In genomic region chr19:57682226-57682766, GRCh38 we compare ENCODE assay signal across 8 cellular contexts. TPM values are rescaled to one million over a fixed set of nuclear protein-coding genes. Genes with fewer than 3 reads are reported as not detected.
A peak's percentile ranks its signal among the peaks of the same experiment; 100 is the strongest.
DNase-seq lines count a peak whose midpoint lies in the region; ATAC-seq and TF ChIP-seq lines count a peak whose summit lies in the region.

No MANE protein-coding gene starts in this region.

- CTCF ChIA-PET in activated CD4-positive, alpha-beta T cell treated with anti-CD3 and anti-CD28 coated beads for 36 hours (lab: Charles Lee), result interaction anchor here (0.6 to 1.3 kb wide), 6 partner anchors 9 to 320 kb away, joined by 3 to 5 read pairs (median 4); partner anchors contain the start of gene ZNF606

- H3K9ac ChIP-seq in iPS-20b (ENCODE audit: low read depth, low read length), result peak overlapping the region; percentile 98

- peaks cover 44% of the 10 kb centered on the region for H3K9me3 ChIP-seq in iPS-20b (ENCODE audit: insufficient read depth, low read depth, low read length)
- no peaks in the 10 kb centered on the region for H3K9me3 ChIP-seq in testis

- H3K4me1 ChIP-seq in iPS-20b (ENCODE audit: insufficient read depth, low read length) (peaks cover 6% of the 10 kb centered on the region; the same call in 1 of the 2 replicates), testis (peaks cover 12% of the 10 kb centered on the region)

- H3K4me1 Mint-ChIP-seq in activated CD4-positive, alpha-beta T cell treated with anti-CD3 and anti-CD28 coated beads for 36 hours, result peaks cover 31% of the 10 kb centered on the region

- peak overlapping the region; percentile 93 for H3K27ac Mint-ChIP-seq in activated CD4-positive, alpha-beta T cell treated with anti-CD3 and anti-CD28 coated beads for 36 hours

- peaks cover 50% of the 10 kb centered on the region for H3K9me3 Mint-ChIP-seq in activated CD4-positive, alpha-beta T cell treated with anti-CD3 and anti-CD28 coated beads for 36 hours (ENCODE audit: low read depth)

- intact Hi-C loops in activated CD4-positive, alpha-beta T cell treated with anti-CD3 and anti-CD28 coated beads for 36 hours (cut with DNase I, micrococcal nuclease), result loop anchor here in 1 of 2 experiments (5.0 kb wide), 1 partner anchor 265 kb away; the partner anchor contains the start of gene ZNF256
- intact Hi-C loops in testis (cut with DNase I; ENCODE audit: low total_unique reads), result no loop called here

- no peak for TF ChIP-seq POLR2A in testis (IDR thresholded peaks at IDR 0.05)

- H3K27ac ChIP-seq in iPS-20b (ENCODE audit: low read length) (peak overlapping the region; percentile 86), testis (peak overlapping the region in 1 of 2 donors; percentile 21)

- DNase-seq in activated CD4-positive, alpha-beta T cell treated with anti-CD3 and anti-CD28 coated beads for 36 hours, result no peak
- DNase-seq in activated CD4-positive, alpha-beta T cell treated with anti-CD3 and anti-CD28 coated beads for 48 hours, result no peak
- DNase-seq in testis, result no peak
- DNase-seq in stimulated activated CD8-positive, alpha-beta memory T cell treated with anti-CD3 and anti-CD28 coated beads, Interleukin-4, amount 100 ng/mL, for 48 hours, result no peak
- DNase-seq in 8988T, result no peak
- no peak for DNase-seq in foreskin melanocyte

- H3K27me3 ChIP-seq in iPS-20b (ENCODE audit: insufficient read depth, low read length), result peaks cover 25% of the 10 kb centered on the region
- no peaks in the 10 kb centered on the region for H3K27me3 ChIP-seq in testis

- peak overlapping the region; percentile 98 for H3K4me3 ChIP-seq in WI38 (ENCODE audit: low read depth, low read length)
- peak overlapping the region; percentile 99 for H3K4me3 ChIP-seq in iPS-20b (ENCODE audit: low read length)
- H3K4me3 ChIP-seq in testis, result peak overlapping the region; percentile 80 to 87

- ATAC-seq in activated CD4-positive, alpha-beta T cell treated with anti-CD3 and anti-CD28 coated beads for 36 hours, result no peak

- WGBS in testis, 2 donors, result 2 to 3% methylated on average over 12 to 19 of the region's 19 CpGs

- H3K4me3 Mint-ChIP-seq in activated CD4-positive, alpha-beta T cell treated with anti-CD3 and anti-CD28 coated beads for 36 hours, result peak overlapping the region; percentile 85

- POLR2A ChIA-PET in activated CD4-positive, alpha-beta T cell treated with anti-CD3 and anti-CD28 coated beads for 36 hours (lab: Charles Lee), result interaction anchor here (0.9 to 1.6 kb wide), 3 partner anchors 27 to 87 kb away, joined by 4 to 7 read pairs (median 6); partner anchors contain the start of genes ZNF154 and ZNF671

- H3K36me3 ChIP-seq in iPS-20b (ENCODE audit: insufficient read depth, low read depth, low read length), result peaks cover 44% of the 10 kb centered on the region
- no peaks in the 10 kb centered on the region for H3K36me3 ChIP-seq in testis (ENCODE audit: low read depth, missing control alignments)

- H3K27me3 Mint-ChIP-seq in activated CD4-positive, alpha-beta T cell treated with anti-CD3 and anti-CD28 coated beads for 36 hours, result peaks cover under 1% of the 10 kb centered on the region

- H3K36me3 Mint-ChIP-seq in activated CD4-positive, alpha-beta T cell treated with anti-CD3 and anti-CD28 coated beads for 36 hours (ENCODE audit: low read depth), result peaks cover 57% of the 10 kb centered on the region

- no peak for TF ChIP-seq CTCF in WI38 (IDR thresholded peaks at IDR 0.05; ENCODE audit: low read depth, low read length)
- no peak for TF ChIP-seq CTCF in testis (IDR thresholded peaks at IDR 0.05)

RNA-seq across cellular contexts. Expression of gene ZNF551, which starts 0.5 kb away (rescaled TPM):
- 10 to 100 TPM in 1 of 2 experiments, 1 to 10 TPM in 1; 9.8 to 13.0 TPM for total RNA-seq in activated CD4-positive, alpha-beta T cell treated with anti-CD3 and anti-CD28 coated beads for 36 hours
- total RNA-seq in testis, result 10 to 100 TPM; 22.9 to 30.8 TPM
- polyA plus RNA-seq in testis (ENCODE audit: insufficient read depth, low read depth, low replicate concordance), result 9.7 TPM

RNA-seq across cellular contexts. Expression of gene ZSCAN4, which starts 13.6 kb away (rescaled TPM):
- total RNA-seq in activated CD4-positive, alpha-beta T cell treated with anti-CD3 and anti-CD28 coated beads for 36 hours, result not detected
- total RNA-seq in testis, result under 1 TPM; 0.12 to 0.24 TPM
- polyA plus RNA-seq in testis (ENCODE audit: insufficient read depth, low read depth, low replicate concordance), result 0.26 TPM

RNA-seq across cellular contexts. Expression of gene ZNF154, which starts 26.7 kb away (rescaled TPM):
- 1 to 10 TPM; 4.4 to 5.0 TPM for total RNA-seq in activated CD4-positive, alpha-beta T cell treated with anti-CD3 and anti-CD28 coated beads for 36 hours
- 1 to 10 TPM; 1.1 to 6.8 TPM for total RNA-seq in testis
- polyA plus RNA-seq in testis (ENCODE audit: insufficient read depth, low read depth, low replicate concordance), result 3.3 TPM

RNA-seq across cellular contexts. Expression of gene ZNF671, which starts 45.1 kb away (rescaled TPM):
- total RNA-seq in activated CD4-positive, alpha-beta T cell treated with anti-CD3 and anti-CD28 coated beads for 36 hours, result 1 to 10 TPM; 7.5 to 8.8 TPM
- 10 to 100 TPM; 14.3 to 14.4 TPM for total RNA-seq in testis
- 15.1 TPM for polyA plus RNA-seq in testis (ENCODE audit: insufficient read depth, low read depth, low replicate concordance)

RNA-seq across cellular contexts. Expression of gene ZNF211, which starts 49.3 kb away (rescaled TPM):
- 1 to 10 TPM; 8.9 to 9.5 TPM for total RNA-seq in activated CD4-positive, alpha-beta T cell treated with anti-CD3 and anti-CD28 coated beads for 36 hours
- total RNA-seq in testis, result 10 to 100 TPM; 16.9 to 18.6 TPM
- 11.1 TPM for polyA plus RNA-seq in testis (ENCODE audit: insufficient read depth, low read depth, low replicate concordance)
